ENCODE assay signal across 16 cellular contexts in genomic region chr11:80958414-80958813, GRCh38.
DNase-seq lines count a peak whose midpoint lies in the region; ATAC-seq and TF ChIP-seq lines count a peak whose summit lies in the region.
"Had no signal": no experiment of that assay in that cellular context is flagged by ENCODE, and none has a peak within 500 bp of the region (broad histone marks: within the 10 kb centered on the region; RNA-seq: fewer than 3 reads in every experiment).

No MANE protein-coding gene starts in this region.

- no peaks in the 10 kb centered on the region for H3K4me1 Mint-ChIP-seq in CD14-positive monocyte

- no peaks in the 10 kb centered on the region; the same call in 1 of the 2 replicates for H3K9me3 ChIP-seq in PC-3 (ENCODE audit: low read length)
- H3K9me3 ChIP-seq: Caco-2, sigmoid colon had no signal

- CTCF ChIA-PET in PC-3 (lab: Charles Lee), result no interaction called here

- TF ChIP-seq CTCF in PC-3 (conservative IDR thresholded peaks at IDR 0.05; ENCODE audit: low read depth, low read length) (no peak), CD14-positive monocyte (IDR thresholded peaks at IDR 0.05) (no peak)

- peaks cover 0 to 2% (median 0%) of the 10 kb centered on the region in 3 donors for H3K27me3 Mint-ChIP-seq in CD14-positive monocyte (ENCODE audit: low read depth in 3 of 3)

- no peaks in the 10 kb centered on the region for H4K20me1 ChIP-seq in PC-3 (ENCODE audit: low read length)

- H3F3A ChIP-seq in PC-3 (ENCODE audit: low read length, unreplicated experiment), result no peaks in the 10 kb centered on the region

- no peaks in the 10 kb centered on the region for H3K27me3 ChIP-seq in PC-3 (ENCODE audit: low read length)
- H3K27me3 ChIP-seq: sigmoid colon had no signal

- H3K4me2 ChIP-seq in PC-3 (ENCODE audit: low read length), result no peak overlapping the region

- no peak overlapping the region for H3K27ac Mint-ChIP-seq in CD14-positive monocyte
- H3K27ac Mint-ChIP-seq: T-helper 1 cell treated with Interleukin-12 subunit alpha and Interleukin-12 subunit beta and Interleukin-4 antibody, amounts not matched to agents 30 μg/mL and 1 μg/mL, for 36 hours had no signal

- ATAC-seq in PC-3 (no peak), sciatic nerve (peak; percentile 84), GM21619 (IDR thresholded peaks at IDR 0.05; ENCODE audit: unreplicated experiment) (no peak)

- no TSS peak for BruUV-seq in PC-3 (replicated peaks; lab: Mats Ljungman, UMichigan)

- peak overlapping the region; percentile 75 for H3K27ac ChIP-seq in PC-3 (ENCODE audit: low read length)
- H3K27ac ChIP-seq: sigmoid colon had no signal

- POLR2A ChIA-PET in PC-3 (lab: Charles Lee; ENCODE audit: unreplicated experiment), result no interaction called here

- no peaks in the 10 kb centered on the region for H3K9me2 ChIP-seq in PC-3 (replicated peaks; ENCODE audit: low read length)

- H3K4me3 ChIP-seq in PC-3 (ENCODE audit: low read length), result no peak overlapping the region
- H3K4me3 ChIP-seq: sigmoid colon had no signal

- H3K4me3 Mint-ChIP-seq in CD14-positive monocyte, result no peak overlapping the region
- H3K4me3 Mint-ChIP-seq: T-helper 1 cell treated with Interleukin-12 subunit alpha and Interleukin-12 subunit beta and Interleukin-4 antibody, amounts not matched to agents 30 μg/mL and 1 μg/mL, for 36 hours had no signal

- no peaks in the 10 kb centered on the region for H3K36me3 Mint-ChIP-seq in CD14-positive monocyte

- H3K9me3 Mint-ChIP-seq in CD14-positive monocyte, result peaks cover 0 to 6% (median 0%) of the 10 kb centered on the region in 7 donors

- no peaks in the 10 kb centered on the region for H3K79me2 ChIP-seq in PC-3 (ENCODE audit: low read length)

- H3K9ac ChIP-seq in PC-3 (ENCODE audit: low read length), result no peak overlapping the region

- H3K4me1 ChIP-seq in PC-3 (ENCODE audit: insufficient read depth, low read length), result peaks cover 23% of the 10 kb centered on the region; the same call in 1 of the 2 replicates
- H3K4me1 ChIP-seq: Caco-2, sigmoid colon had no signal

- DNase-seq in GM04504 (ENCODE audit: low read depth), result peak; percentile 40
- peak; percentile 76 for DNase-seq in PC-3
- DNase-seq in fibroblast of gingiva (ENCODE audit: low read depth), result peak; percentile 90
- no peak for DNase-seq in sciatic nerve (ENCODE audit: low spot score)
- DNase-seq in COR-L47 (lab: John Stamatoyannopoulos, UW), result no peak
- DNase-seq in CD14-positive monocyte (ENCODE audit: low spot score), result no peak
- no peak for DNase-seq in NCI-H2196 (lab: John Stamatoyannopoulos, UW; ENCODE audit: unreplicated experiment)
- DNase-seq: activated CD4-positive, alpha-beta T cell treated with anti-CD3 and anti-CD28 coated beads, Interleukin-2, amount 50 U/mL, for 48 hours; activated effector memory CD4-positive, alpha-beta T cell treated with anti-CD3 and anti-CD28 coated beads, Interleukin-2, amount 50 U/mL, for 16 hours; Caco-2; KG1; NCI-H2107; sigmoid colon; substantia nigra had no signal

- H2AFZ ChIP-seq in PC-3 (ENCODE audit: low read length), result no peak overlapping the region; the same call in 1 of the 2 replicates

- no peaks in the 10 kb centered on the region for H3K36me3 ChIP-seq in PC-3 (ENCODE audit: low read depth, low read length)
- H3K36me3 ChIP-seq: sigmoid colon had no signal

- intact Hi-C loops in PC-3 (cut with micrococcal nuclease), result no loop called here
- intact Hi-C loops in sciatic nerve (cut with DNase I), result no loop called here
- intact Hi-C loops in CD14-positive monocyte (cut with micrococcal nuclease), result no loop called here

Comparison
In these comparisons a context has a peak if more than half of its experiments do, and no peak if none do; other contexts are left out.
1. DNase-seq: peak in GM04504 (single experiment), PC-3 (single experiment) and fibroblast of gingiva (single experiment); none in sciatic nerve (single experiment), COR-L47 (single experiment), CD14-positive monocyte (single experiment) and NCI-H2196 (single experiment).